ENCODE assay signal across 8 cellular contexts in genomic region chr4:163167333-163167626, GRCh38. TPM values are rescaled to one million over a fixed set of nuclear protein-coding genes. Genes with fewer than 3 reads are reported as not detected.
DNase-seq lines count a peak whose midpoint lies in the region; ATAC-seq and TF ChIP-seq lines count a peak whose summit lies in the region.

No MANE protein-coding gene starts in this region.

- peaks cover 19 to 44% (median 32%) of the 10 kb centered on the region in 4 donors for H3K4me1 Mint-ChIP-seq in CD4-positive, CD25-positive, alpha-beta regulatory T cell
- peaks cover 19% of the 10 kb centered on the region for H3K4me1 Mint-ChIP-seq in neural progenitor cell

- H3K9me3 ChIP-seq in CD4-positive, CD25-positive, alpha-beta regulatory T cell (ENCODE audit: control insufficient read depth in 2 of 2, low read length in 2 of 2) = no peaks in the 10 kb centered on the region
- no peaks in the 10 kb centered on the region for H3K9me3 ChIP-seq in NT2/D1 (ENCODE audit: insufficient read depth, low read length)
- H3K9me3 ChIP-seq in endocrine pancreas (ENCODE audit: control insufficient read depth, low read length) = no peaks in the 10 kb centered on the region
- no peaks in the 10 kb centered on the region for H3K9me3 ChIP-seq in neural progenitor cell (ENCODE audit: low read depth)

- H4K20me1 ChIP-seq in neural progenitor cell (ENCODE audit: low read depth) = peaks cover 16% of the 10 kb centered on the region

- H3K4me3 ChIP-seq in CD4-positive, CD25-positive, alpha-beta regulatory T cell (ENCODE audit: low read depth, low read length) = peak overlapping the region; percentile 79
- peak overlapping the region; percentile 73 for H3K4me3 ChIP-seq in NT2/D1 (ENCODE audit: insufficient read length, low read depth)
- peak overlapping the region; percentile 44 for H3K4me3 ChIP-seq in endocrine pancreas (ENCODE audit: control insufficient read depth, insufficient read depth, low read length)
- H3K4me3 ChIP-seq in neural progenitor cell = peak overlapping the region; percentile 85

- peaks cover 11% of the 10 kb centered on the region for H3K36me3 Mint-ChIP-seq in CD4-positive, CD25-positive, alpha-beta regulatory T cell
- peaks cover 5% of the 10 kb centered on the region for H3K36me3 Mint-ChIP-seq in neural progenitor cell

- peak overlapping the region; percentile 92 to 99 (median 98) for H3K4me3 Mint-ChIP-seq in CD4-positive, CD25-positive, alpha-beta regulatory T cell
- H3K4me3 Mint-ChIP-seq in neural progenitor cell = peak overlapping the region; percentile 94

- peaks cover 42% of the 10 kb centered on the region for H3K79me2 ChIP-seq in neural progenitor cell (ENCODE audit: low read depth)

- H3K36me3 ChIP-seq in CD4-positive, CD25-positive, alpha-beta regulatory T cell (ENCODE audit: control insufficient read depth, insufficient read depth, low read length) = peaks cover 10% of the 10 kb centered on the region
- H3K36me3 ChIP-seq in NT2/D1 (ENCODE audit: insufficient read depth, insufficient read length, low read length) = peaks cover 14% of the 10 kb centered on the region
- H3K36me3 ChIP-seq in endocrine pancreas (ENCODE audit: control insufficient read depth, insufficient read depth, low read length) = no peaks in the 10 kb centered on the region
- peaks cover 6% of the 10 kb centered on the region for H3K36me3 ChIP-seq in neural progenitor cell

- DNase-seq in CD4-positive, CD25-positive, alpha-beta regulatory T cell = peak in 1 of 3 donors; percentile 38
- DNase-seq in NT2/D1 (ENCODE audit: low read depth, low spot score) (no peak), neural progenitor cell (ENCODE audit: low spot score) (no peak), H4 (ENCODE audit: low spot score) (no peak), NCI-H1105 (lab: John Stamatoyannopoulos, UW) (no peak), NCI-H82 (lab: John Stamatoyannopoulos, UW) (no peak)
- DNase-seq in stimulated activated CD8-positive, alpha-beta memory T cell treated with anti-CD3 and anti-CD28 coated beads, Interleukin-4, amount 100 ng/mL, for 48 hours = no peak

- no peak for TF ChIP-seq CTCF in neural progenitor cell (IDR thresholded peaks at IDR 0.05)

- ATAC-seq in CD4-positive, CD25-positive, alpha-beta regulatory T cell (ENCODE audit: low read depth in 2 of 2) = no peak

- H3K27me3 Mint-ChIP-seq in CD4-positive, CD25-positive, alpha-beta regulatory T cell = peaks cover 16% of the 10 kb centered on the region
- H3K27me3 Mint-ChIP-seq in neural progenitor cell (ENCODE audit: insufficient read depth, low read depth) = peaks cover 6% of the 10 kb centered on the region

- H3K4me1 ChIP-seq in CD4-positive, CD25-positive, alpha-beta regulatory T cell (ENCODE audit: control insufficient read depth, insufficient read depth, low read length, poor library complexity, severe bottlenecking) = peaks cover 21% of the 10 kb centered on the region
- H3K4me1 ChIP-seq in NT2/D1 (ENCODE audit: insufficient read depth, insufficient read length) (no peaks in the 10 kb centered on the region), endocrine pancreas (ENCODE audit: control insufficient read depth, insufficient read depth, low read length) (peaks cover 4% of the 10 kb centered on the region), neural progenitor cell (peaks cover 9% of the 10 kb centered on the region)

- H3K27me3 ChIP-seq in CD4-positive, CD25-positive, alpha-beta regulatory T cell (ENCODE audit: control insufficient read depth, insufficient read depth, low read length) = no peaks in the 10 kb centered on the region
- H3K27me3 ChIP-seq in NT2/D1 (ENCODE audit: insufficient read depth, insufficient read length) (no peaks in the 10 kb centered on the region), endocrine pancreas (ENCODE audit: control insufficient read depth, insufficient read depth, low read length) (peaks cover 3% of the 10 kb centered on the region), neural progenitor cell (peaks cover 8% of the 10 kb centered on the region)

- peak overlapping the region; percentile 85 for H2AFZ ChIP-seq in neural progenitor cell (replicated peaks)

- H3K27ac Mint-ChIP-seq in CD4-positive, CD25-positive, alpha-beta regulatory T cell = peak overlapping the region; percentile 98 to 99 (median 99)
- peak overlapping the region; percentile 92 for H3K27ac Mint-ChIP-seq in neural progenitor cell

- H3K4me2 ChIP-seq in neural progenitor cell = peak overlapping the region; percentile 94

- H3K9ac ChIP-seq in NT2/D1 (ENCODE audit: insufficient read length, low read depth) = peak overlapping the region; percentile 82
- no peak overlapping the region for H3K9ac ChIP-seq in endocrine pancreas (ENCODE audit: control insufficient read depth, insufficient read depth, low read length)
- peak overlapping the region; percentile 80 for H3K9ac ChIP-seq in neural progenitor cell

- peaks cover 0 to 1% (median 0%) of the 10 kb centered on the region in 7 donors for H3K9me3 Mint-ChIP-seq in CD4-positive, CD25-positive, alpha-beta regulatory T cell
- no peaks in the 10 kb centered on the region for H3K9me3 Mint-ChIP-seq in neural progenitor cell

- H3K27ac ChIP-seq in CD4-positive, CD25-positive, alpha-beta regulatory T cell (ENCODE audit: insufficient read depth, low read length, poor library complexity, severe bottlenecking) = peak overlapping the region; percentile 95
- peak overlapping the region; percentile 49 for H3K27ac ChIP-seq in neural progenitor cell

- no peaks in the 10 kb centered on the region for H3F3A ChIP-seq in neural progenitor cell (ENCODE audit: low read depth)

RNA-seq across cellular contexts. Expression of gene NAF1, which starts 0.6 kb away (rescaled TPM):
- total RNA-seq in CD4-positive, CD25-positive, alpha-beta regulatory T cell = 55.2 TPM
- 1 to 10 TPM; 2.1 to 5.3 (median 2.5) TPM for polyA plus RNA-seq in CD4-positive, CD25-positive, alpha-beta regulatory T cell
- total RNA-seq in neural progenitor cell (ENCODE audit: low replicate concordance) = 18.1 and 21.1 TPM in 2 replicates
- 6.1 and 7.7 TPM in 2 replicates for total RNA-seq in H4 (2014; rRNA removed; shearing (Covaris generic))
